In the genomic region with DNA sequence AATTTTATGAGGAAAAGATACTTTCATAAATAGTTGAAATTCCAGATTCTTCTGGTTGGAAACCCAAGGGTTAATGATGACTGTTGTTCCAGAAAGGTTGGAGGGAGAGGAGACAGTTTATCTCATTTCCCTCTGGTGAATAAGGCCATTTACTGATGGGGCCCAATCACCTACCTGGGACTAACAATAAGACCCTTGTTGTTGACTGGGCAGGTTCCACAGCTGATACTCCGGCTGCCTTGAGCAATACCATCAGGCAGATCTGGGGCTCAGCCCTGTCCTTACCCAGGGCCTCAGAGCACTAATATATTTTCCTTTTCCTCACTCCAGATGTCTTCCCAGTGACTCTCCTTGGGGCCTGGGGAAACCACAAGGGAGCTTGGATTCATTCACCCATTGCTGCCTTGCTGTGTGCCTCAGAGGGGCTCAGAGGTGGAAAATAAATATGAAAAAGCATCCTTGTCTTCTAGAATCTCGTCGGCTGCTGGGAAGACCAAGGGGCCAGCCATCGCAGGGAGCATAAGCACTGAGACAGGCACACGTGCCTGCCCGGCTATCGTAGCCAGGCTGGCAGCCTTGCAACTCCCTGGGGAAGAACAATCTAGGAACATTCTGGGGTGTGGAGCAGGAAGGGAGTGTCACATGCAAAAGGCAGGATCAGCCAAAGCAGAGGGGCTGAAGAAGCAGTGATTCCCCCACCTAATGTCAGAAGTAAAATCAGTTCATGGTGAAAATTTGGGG, we compare ENCODE assay signal across 9 cellular contexts. TPM values are rescaled to one million over a fixed set of nuclear protein-coding genes. Genes with fewer than 3 reads are reported as not detected.
DNase-seq lines count a peak whose midpoint lies in the region; ATAC-seq and TF ChIP-seq lines count a peak whose summit lies in the region.
"Had no signal": no experiment of that assay in that cellular context is flagged by ENCODE, and none has a peak within 500 bp of the region (broad histone marks: within the 10 kb centered on the region; RNA-seq: fewer than 3 reads in every experiment).

No MANE protein-coding gene starts in this region.

- no peaks in the 10 kb centered on the region for H3K9me3 Mint-ChIP-seq in GM23338
- no peaks in the 10 kb centered on the region for H3K9me3 Mint-ChIP-seq in stimulated activated naive B cell treated with anti-CD40 and anti-IgM and Interleukin-4, amounts not matched to agents 10 μg/mL and 1 μg/mL and 100 μg/mL, for 72 hours
- no peaks in the 10 kb centered on the region for H3K9me3 Mint-ChIP-seq in CD8-positive, alpha-beta memory T cell

- peaks cover 4% of the 10 kb centered on the region for H3K27me3 Mint-ChIP-seq in GM23338 (ENCODE audit: insufficient read depth, low read depth, poor library complexity)
- no peaks in the 10 kb centered on the region for H3K27me3 Mint-ChIP-seq in stimulated activated naive B cell treated with anti-CD40 and anti-IgM and Interleukin-4, amounts not matched to agents 10 μg/mL and 1 μg/mL and 100 μg/mL, for 72 hours
- no peaks in the 10 kb centered on the region for H3K27me3 Mint-ChIP-seq in CD8-positive, alpha-beta memory T cell

- CTCF ChIA-PET in CD8-positive, alpha-beta memory T cell (lab: Charles Lee), result no interaction called here

- H3K27me3 ChIP-seq in GM23338 (ENCODE audit: insufficient read depth), result no peaks in the 10 kb centered on the region
- no peaks in the 10 kb centered on the region for H3K27me3 ChIP-seq in CD8-positive, alpha-beta memory T cell (ENCODE audit: insufficient read depth, low read length, poor library complexity, severe bottlenecking)

- no peak overlapping the region for H3K4me3 ChIP-seq in GM23338
- H3K4me3 ChIP-seq in cardiac fibroblast (replicated peaks in 1 of 2; ENCODE audit: low read depth in 2 of 2, low read length in 2 of 2), result no peak overlapping the region
- H3K4me3 ChIP-seq in CD8-positive, alpha-beta memory T cell (ENCODE audit: low read length), result no peak overlapping the region
- H3K4me3 ChIP-seq: K562 had no signal

- H3K4me3 Mint-ChIP-seq in GM23338, result no peak overlapping the region
- no peak overlapping the region for H3K4me3 Mint-ChIP-seq in stimulated activated naive B cell treated with anti-CD40 and anti-IgM and Interleukin-4, amounts not matched to agents 10 μg/mL and 1 μg/mL and 100 μg/mL, for 72 hours
- H3K4me3 Mint-ChIP-seq in CD8-positive, alpha-beta memory T cell, result no peak overlapping the region

- peaks cover 46% of the 10 kb centered on the region for H3K4me1 ChIP-seq in GM23338 (ENCODE audit: insufficient read depth)
- H3K4me1 ChIP-seq in CD8-positive, alpha-beta memory T cell (ENCODE audit: insufficient read depth, low read length), result no peaks in the 10 kb centered on the region

- no peaks in the 10 kb centered on the region for H3K36me3 Mint-ChIP-seq in GM23338 (ENCODE audit: low read depth)
- peaks cover 5 to 21% of the 10 kb centered on the region in 2 donors for H3K36me3 Mint-ChIP-seq in stimulated activated naive B cell treated with anti-CD40 and anti-IgM and Interleukin-4, amounts not matched to agents 10 μg/mL and 1 μg/mL and 100 μg/mL, for 72 hours
- peaks cover 0 to 36% (median 6%) of the 10 kb centered on the region in 3 donors for H3K36me3 Mint-ChIP-seq in CD8-positive, alpha-beta memory T cell

- H3K4me2 ChIP-seq in GM23338, result no peak overlapping the region

- H3K79me2 ChIP-seq in GM23338 (replicated peaks; ENCODE audit: insufficient read depth), result peaks cover 41% of the 10 kb centered on the region

- H3K9me2 ChIP-seq in GM23338 (ENCODE audit: insufficient read depth), result no peaks in the 10 kb centered on the region; the same call in 1 of the 2 replicates

- peaks cover 4% of the 10 kb centered on the region; the same call in 1 of the 2 replicates for H4K20me1 ChIP-seq in GM23338 (replicated peaks; ENCODE audit: insufficient read depth)

- TF ChIP-seq CTCF in GM23338 (conservative IDR thresholded peaks at IDR 0.05; ENCODE audit: low read depth in 2 of 2) (no peak), cardiac fibroblast (IDR thresholded peaks at IDR 0.05; ENCODE audit: low read depth, low read length) (no peak)

- peak overlapping the region; percentile 86 for H3K27ac Mint-ChIP-seq in GM23338
- H3K27ac Mint-ChIP-seq in stimulated activated naive B cell treated with anti-CD40 and anti-IgM and Interleukin-4, amounts not matched to agents 10 μg/mL and 1 μg/mL and 100 μg/mL, for 72 hours, result peak overlapping the region; percentile 6
- H3K27ac Mint-ChIP-seq in CD8-positive, alpha-beta memory T cell, result peak overlapping the region in 3 of 8 donors; percentile 33 to 75 (median 57)

- no peaks in the 10 kb centered on the region for H3K36me3 ChIP-seq in GM23338 (ENCODE audit: insufficient read depth)
- no peaks in the 10 kb centered on the region for H3K36me3 ChIP-seq in CD8-positive, alpha-beta memory T cell (ENCODE audit: insufficient read depth, low read length)

- DNase-seq in GM23338 (ENCODE audit: low spot score), result no peak
- DNase-seq in cardiac fibroblast (ENCODE audit: low read depth in 2 of 2), result peak; percentile 40 to 44
- DNase-seq in islet precursor cell, result peak; percentile 97
- no peak for DNase-seq in stimulated activated naive B cell treated with anti-CD40 and anti-IgM and Interleukin-4, amounts not matched to agents 10 μg/mL and 1 μg/mL and 100 μg/mL, for 72 hours
- no peak for DNase-seq in CD8-positive, alpha-beta memory T cell
- no peak for DNase-seq in OCI-M2 (lab: John Stamatoyannopoulos, UW; ENCODE audit: unreplicated experiment)
- no peak for DNase-seq in H4 (ENCODE audit: low spot score)

- H3K4me1 Mint-ChIP-seq in GM23338, result peaks cover 61% of the 10 kb centered on the region
- peaks cover 24 to 39% of the 10 kb centered on the region in 2 donors for H3K4me1 Mint-ChIP-seq in stimulated activated naive B cell treated with anti-CD40 and anti-IgM and Interleukin-4, amounts not matched to agents 10 μg/mL and 1 μg/mL and 100 μg/mL, for 72 hours
- H3K4me1 Mint-ChIP-seq in CD8-positive, alpha-beta memory T cell, result peaks cover 25 to 35% (median 30%) of the 10 kb centered on the region in 3 donors

- H3K9me3 ChIP-seq in CD8-positive, alpha-beta memory T cell (ENCODE audit: low read length), result no peaks in the 10 kb centered on the region

- peak overlapping the region; percentile 63; the same call in 1 of the 2 replicates for H3K27ac ChIP-seq in GM23338 (ENCODE audit: low read depth)
- H3K27ac ChIP-seq in CD8-positive, alpha-beta memory T cell (ENCODE audit: low read depth, low read length), result no peak overlapping the region

- ATAC-seq in GM23338, result peak; percentile 18; the same call in 2 of the 3 replicates
- ATAC-seq in stimulated activated naive B cell treated with anti-CD40 and anti-IgM and Interleukin-4, amounts not matched to agents 10 μg/mL and 1 μg/mL and 100 μg/mL, for 72 hours (replicated peaks), result no peak
- ATAC-seq in HG02840 (IDR thresholded peaks at IDR 0.05; ENCODE audit: low FRiP score, unreplicated experiment), result no peak
- ATAC-seq: K562 had no signal

- POLR2A ChIA-PET in CD8-positive, alpha-beta memory T cell (lab: Charles Lee), result no interaction called here

- no peak overlapping the region for H2AFZ ChIP-seq in GM23338

- H3F3A ChIP-seq in GM23338 (replicated peaks; ENCODE audit: low read depth), result no peaks in the 10 kb centered on the region

TF ChIP-seq in GM23338, 12 proteins besides CTCF, POLR2A, EP300 and RAD21 (continues in another document):
- no peak for TF ChIP-seq JUNB (IDR thresholded peaks at IDR 0.05; ENCODE audit: unreplicated experiment)
- TF ChIP-seq, protein P1, sequence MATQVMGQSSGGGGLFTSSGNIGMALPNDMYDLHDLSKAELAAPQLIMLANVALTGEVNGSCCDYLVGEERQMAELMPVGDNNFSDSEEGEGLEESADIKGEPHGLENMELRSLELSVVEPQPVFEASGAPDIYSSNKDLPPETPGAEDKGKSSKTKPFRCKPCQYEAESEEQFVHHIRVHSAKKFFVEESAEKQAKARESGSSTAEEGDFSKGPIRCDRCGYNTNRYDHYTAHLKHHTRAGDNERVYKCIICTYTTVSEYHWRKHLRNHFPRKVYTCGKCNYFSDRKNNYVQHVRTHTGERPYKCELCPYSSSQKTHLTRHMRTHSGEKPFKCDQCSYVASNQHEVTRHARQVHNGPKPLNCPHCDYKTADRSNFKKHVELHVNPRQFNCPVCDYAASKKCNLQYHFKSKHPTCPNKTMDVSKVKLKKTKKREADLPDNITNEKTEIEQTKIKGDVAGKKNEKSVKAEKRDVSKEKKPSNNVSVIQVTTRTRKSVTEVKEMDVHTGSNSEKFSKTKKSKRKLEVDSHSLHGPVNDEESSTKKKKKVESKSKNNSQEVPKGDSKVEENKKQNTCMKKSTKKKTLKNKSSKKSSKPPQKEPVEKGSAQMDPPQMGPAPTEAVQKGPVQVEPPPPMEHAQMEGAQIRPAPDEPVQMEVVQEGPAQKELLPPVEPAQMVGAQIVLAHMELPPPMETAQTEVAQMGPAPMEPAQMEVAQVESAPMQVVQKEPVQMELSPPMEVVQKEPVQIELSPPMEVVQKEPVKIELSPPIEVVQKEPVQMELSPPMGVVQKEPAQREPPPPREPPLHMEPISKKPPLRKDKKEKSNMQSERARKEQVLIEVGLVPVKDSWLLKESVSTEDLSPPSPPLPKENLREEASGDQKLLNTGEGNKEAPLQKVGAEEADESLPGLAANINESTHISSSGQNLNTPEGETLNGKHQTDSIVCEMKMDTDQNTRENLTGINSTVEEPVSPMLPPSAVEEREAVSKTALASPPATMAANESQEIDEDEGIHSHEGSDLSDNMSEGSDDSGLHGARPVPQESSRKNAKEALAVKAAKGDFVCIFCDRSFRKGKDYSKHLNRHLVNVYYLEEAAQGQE (IDR thresholded peaks at IDR 0.05; ENCODE audit: unreplicated experiment), result no peak

RNA-seq across cellular contexts. Expression of a gene that starts 54.4 kb away (rescaled TPM):
- 84.6 and 113 TPM in 2 replicates for total RNA-seq in GM23338 (2014; rRNA removed; shearing (Covaris generic))
- 36.5 and 39.3 TPM in 2 replicates for polyA plus RNA-seq in GM23338 (2016; fragmentation: Nextera tagmentation; extraction: Ambion mirVana)
- total RNA-seq in CD8-positive, alpha-beta memory T cell, result 100 to 1,000 TPM; 174 to 184 TPM
- polyA plus RNA-seq in CD8-positive, alpha-beta memory T cell, result 40.3 TPM
- 86.9 and 99.5 TPM in 2 replicates for total RNA-seq in H4 (2014; rRNA removed; shearing (Covaris generic))

Comparison
In these comparisons a context has a peak if more than half of its experiments do, and no peak if none do; other contexts are left out.
1. DNase-seq: peak in cardiac fibroblast (2 of 2) and islet precursor cell (single experiment); none in GM23338 (single experiment), stimulated activated naive B cell treated with anti-CD40 and anti-IgM and Interleukin-4, amounts not matched to agents 10 μg/mL and 1 μg/mL and 100 μg/mL, for 72 hours (single experiment), CD8-positive, alpha-beta memory T cell (0 of 5), OCI-M2 (single experiment) and H4 (single experiment).